8 cellular contexts compared by ENCODE assay signal in the genomic region with DNA sequence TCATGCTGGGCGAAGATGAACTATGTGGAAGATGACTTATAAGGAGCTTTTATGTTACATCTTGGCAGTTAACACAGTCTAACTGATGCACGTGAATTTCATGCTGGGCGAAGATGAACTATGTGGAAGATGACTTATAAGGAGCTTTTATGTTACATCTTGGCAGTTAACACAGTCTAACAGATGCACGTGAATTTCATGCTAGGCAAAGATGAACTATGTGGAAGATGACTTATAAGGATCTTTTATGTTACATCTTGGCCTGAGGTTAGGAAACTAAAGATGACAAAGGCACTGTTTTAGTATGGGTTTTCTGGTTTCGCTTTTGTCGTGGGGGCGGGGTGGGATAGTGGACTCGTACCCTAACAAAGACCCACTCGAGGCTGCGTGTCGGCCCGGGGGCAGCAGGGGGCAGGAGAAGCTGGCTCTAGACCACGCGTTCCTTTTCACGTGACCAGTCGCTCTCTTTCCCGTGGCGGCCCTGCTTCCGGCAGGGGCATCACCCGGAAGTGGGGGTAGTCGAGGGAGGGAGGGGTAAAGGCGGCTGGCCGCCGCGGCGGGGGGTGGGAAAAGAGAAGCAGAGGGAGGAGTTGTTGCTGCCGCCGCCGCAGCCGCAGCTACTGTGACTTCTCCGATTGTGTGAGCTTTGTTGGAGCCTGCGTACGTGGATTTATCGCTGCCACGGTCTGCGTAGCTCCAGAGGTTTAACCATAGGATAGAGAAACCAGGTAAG. TPM values are rescaled to one million over a fixed set of nuclear protein-coding genes. Genes with fewer than 3 reads are reported as not detected.
A peak's percentile ranks its signal among the peaks of the same experiment; 100 is the strongest.
DNase-seq lines count a peak whose midpoint lies in the region; ATAC-seq and TF ChIP-seq lines count a peak whose summit lies in the region.

Gene ATP7A (plus strand): TSS at position 586 of the 733 bp plus-strand sequence. CDS start 60,949 bp downstream, outside the sequence.

- H3K36me3 ChIP-seq in thymus (ENCODE audit: control insufficient read depth, insufficient read depth) = no peaks in the 10 kb centered on the region

- ATAC-seq in HG02571 (IDR thresholded peaks at IDR 0.05; ENCODE audit: unreplicated experiment) = peak; percentile 96

- intact Hi-C loops in head of caudate nucleus (cut with DNase I) = no loop called here

- H3K4me1 ChIP-seq in thymus (ENCODE audit: control insufficient read depth, insufficient read depth, low read length) = no peaks in the 10 kb centered on the region

- peak within 1 kb of the TSS; percentile 97 for H3K27ac Mint-ChIP-seq in osteocyte (ENCODE audit: unreplicated experiment)

- H3K36me3 Mint-ChIP-seq in osteocyte (ENCODE audit: unreplicated experiment) = no peaks in the 10 kb centered on the region

- H3K27ac ChIP-seq in thymus (ENCODE audit: low read depth) = peak within 1 kb of the TSS; percentile 94

- no peaks in the 10 kb centered on the region for H3K27me3 ChIP-seq in thymus (ENCODE audit: control insufficient read depth, insufficient read depth)

- TF ChIP-seq CTCF in GM10248 (IDR thresholded peaks at IDR 0.05; ENCODE audit: control extremely low read depth, extremely low read depth, low read depth, missing control alignments) (peak; percentile 56), osteocyte (IDR thresholded peaks at IDR 0.05) (peak; percentile 58)

- H3K4me3 Mint-ChIP-seq in osteocyte (ENCODE audit: unreplicated experiment) = peak within 1 kb of the TSS; percentile 91

- H3K4me3 ChIP-seq in thymus (ENCODE audit: low read length) = peak within 1 kb of the TSS; percentile 71

- POLR2A ChIA-PET in GM10248 (lab: Yijun Ruan, JAX) = interaction anchor here (0.6 to 1.0 kb wide), 3 partner anchors 155 to 814 kb away, joined by 3 read pairs; no protein-coding TSS in a partner anchor

- no peaks in the 10 kb centered on the region for H3K9me3 ChIP-seq in thymus (ENCODE audit: control insufficient read depth)

- no peaks in the 10 kb centered on the region for H3K27me3 Mint-ChIP-seq in osteocyte (ENCODE audit: unreplicated experiment)

- WGBS in thymus = 3% methylated on average over 36 of the region's 36 CpGs

- CTCF ChIA-PET in GM10248 (lab: Yijun Ruan, JAX) = interaction anchor here (0.9 to 3.8 kb wide), 9 partner anchors 9 to 176 kb away, joined by 3 to 16 read pairs (median 4); partner anchors contain the start of genes COX7B and MAGT1

- H3K4me1 Mint-ChIP-seq in osteocyte (ENCODE audit: unreplicated experiment) = peaks cover 15% of the 10 kb centered on the region

- peak; percentile 85 for DNase-seq in GM10248 (ENCODE audit: extremely low spot score)
- peak; percentile 94 for DNase-seq in NAMALWA (ENCODE audit: low spot score)
- DNase-seq in SK-N-DZ (ENCODE audit: low spot score) = peak; percentile 92
- DNase-seq in activated naive CD4-positive, alpha-beta T cell treated with anti-CD3 and anti-CD28 coated beads, Interleukin-2, amount 50 U/mL, for 16 hours = peak; percentile 93
- DNase-seq in head of caudate nucleus = peak; percentile 74 to 93 (median 86)
- peak; percentile 93 for DNase-seq in osteocyte (ENCODE audit: extremely low spot score, unreplicated experiment)

- H3K9me3 Mint-ChIP-seq in osteocyte (ENCODE audit: unreplicated experiment) = peaks cover 4% of the 10 kb centered on the region

RNA-seq across cellular contexts. Expression of gene ATP7A, which starts in this region (rescaled TPM):
- 15.6 and 21.2 TPM in 2 replicates for polyA plus RNA-seq in SK-N-DZ (2014; cell fraction: cytosol; rRNA removed)
- 7.6 and 8.4 TPM in 2 replicates for polyA plus RNA-seq in SK-N-DZ (2014; cell fraction: nucleus; rRNA removed)
- total RNA-seq in osteocyte = 16.2 and 17.6 TPM in 2 replicates
- polyA plus RNA-seq in thymus = 3.7 TPM

Comparison
In these comparisons a context has a peak if more than half of its experiments do, and no peak if none do; other contexts are left out.
1. Peak in every context shown above with its lines: DNase-seq, ATAC-seq, H3K4me3 ChIP-seq and H3K27ac ChIP-seq.